ENCODE assay signal across 27 cellular contexts in the genomic region with DNA sequence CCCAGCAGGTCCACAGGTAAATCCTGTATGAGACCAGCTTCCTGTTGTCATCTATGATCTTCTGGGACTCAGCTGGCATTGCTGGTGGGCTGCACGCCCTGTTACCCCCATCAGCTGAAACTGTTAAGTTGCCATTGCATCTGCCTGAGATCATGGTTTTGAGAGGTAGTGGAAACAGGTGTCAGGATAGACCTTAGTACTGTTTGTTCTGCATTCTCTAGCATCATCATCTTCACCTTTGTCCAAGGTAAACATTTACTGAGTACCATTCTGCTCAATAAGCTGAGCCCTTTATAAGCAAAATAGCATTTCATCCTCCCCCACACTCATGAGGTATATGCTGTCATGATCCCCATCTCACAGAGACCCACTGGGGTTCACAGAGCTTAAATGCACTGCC. TPM values are rescaled to one million over a fixed set of nuclear protein-coding genes. Genes with fewer than 3 reads are reported as not detected.
"Had no signal": no experiment of that assay in that cellular context is flagged by ENCODE, and none has a peak within 500 bp of the region (broad histone marks: within the 10 kb centered on the region; RNA-seq: fewer than 3 reads in every experiment).

No MANE protein-coding gene starts in this region.

- H3K27me3 ChIP-seq: body of pancreas, heart left ventricle, ovary, right lobe of liver had no signal

- H3K4me3 ChIP-seq: body of pancreas, heart left ventricle, ovary, right lobe of liver, thoracic aorta had no signal

- H3K9me3 Mint-ChIP-seq: endodermal cell, immature natural killer cell, memory B cell had no signal

- DNase-seq: activated CD4-positive, alpha-beta T cell treated with anti-CD3 and anti-CD28 coated beads for 48 hours; activated CD4-positive, alpha-beta T cell treated with anti-CD3 and anti-CD28 coated beads, Interleukin-2, amount 50 U/mL, for 48 hours; activated CD8-positive, alpha-beta memory T cell treated with anti-CD3 and anti-CD28 coated beads for 24 hours; activated effector memory CD4-positive, alpha-beta T cell treated with Interleukin-2 at 50 U/mL for 16 hours; activated naive CD4-positive, alpha-beta T cell treated with Interleukin-2 at 50 U/mL for 16 hours; anterior cingulate cortex; body of pancreas; foreskin fibroblast; heart left ventricle; hypothalamus; immature natural killer cell; kidney; left colon; midbrain; naive thymus-derived CD4-positive, alpha-beta T cell; ovary; right lobe of liver; stimulated activated CD4-positive, alpha-beta T cell treated with anti-CD3 and anti-CD28 coated beads, Interleukin-2, amount 100 ng/mL, for 48 hours; stimulated activated naive CD8-positive, alpha-beta T cell treated with anti-CD3 and anti-CD28 coated beads, Interleukin-15, Interleukin-2, amounts not matched to agents 100 U/mL and 50 U/mL, for 24 hours; WERI-Rb-1 had no signal

- H3K27ac ChIP-seq: body of pancreas, ovary, right lobe of liver, thoracic aorta, WERI-Rb-1 had no signal

- H3K27ac Mint-ChIP-seq: activated naive CD8-positive, alpha-beta T cell; endodermal cell; immature natural killer cell; memory B cell; progenitor cell of endocrine pancreas had no signal

- H3K4me3 Mint-ChIP-seq: activated naive CD8-positive, alpha-beta T cell; endodermal cell; immature natural killer cell; memory B cell; naive thymus-derived CD4-positive, alpha-beta T cell had no signal

- ATAC-seq: activated CD4-positive, CD25-positive, alpha-beta regulatory T cell treated with anti-CD3 and anti-CD28 coated beads, Interleukin-2, amount 50 U/mL, for 24 hours; body of pancreas; esophagus mucosa; left colon; naive thymus-derived CD4-positive, alpha-beta T cell; stimulated activated naive CD8-positive, alpha-beta T cell treated with anti-CD3 and anti-CD28 coated beads, Interleukin-15, Interleukin-2, amounts not matched to agents 100 U/mL and 50 U/mL, for 24 hours had no signal

- H3K36me3 Mint-ChIP-seq: activated naive CD8-positive, alpha-beta T cell; immature natural killer cell; memory B cell; naive thymus-derived CD4-positive, alpha-beta T cell had no signal

- H3K36me3 ChIP-seq: heart left ventricle, ovary, right lobe of liver, thoracic aorta, WERI-Rb-1 had no signal

- H3K9me3 ChIP-seq: body of pancreas, heart left ventricle, ovary, right lobe of liver, thoracic aorta had no signal

RNA-seq across cellular contexts. Expression of gene PROM1, which starts 42.9 kb away (rescaled TPM):
- polyA plus RNA-seq: naive thymus-derived CD4-positive, alpha-beta T cell had no signal
